Comparison of ENCODE assay signal across 24 cellular contexts in the genomic region with DNA sequence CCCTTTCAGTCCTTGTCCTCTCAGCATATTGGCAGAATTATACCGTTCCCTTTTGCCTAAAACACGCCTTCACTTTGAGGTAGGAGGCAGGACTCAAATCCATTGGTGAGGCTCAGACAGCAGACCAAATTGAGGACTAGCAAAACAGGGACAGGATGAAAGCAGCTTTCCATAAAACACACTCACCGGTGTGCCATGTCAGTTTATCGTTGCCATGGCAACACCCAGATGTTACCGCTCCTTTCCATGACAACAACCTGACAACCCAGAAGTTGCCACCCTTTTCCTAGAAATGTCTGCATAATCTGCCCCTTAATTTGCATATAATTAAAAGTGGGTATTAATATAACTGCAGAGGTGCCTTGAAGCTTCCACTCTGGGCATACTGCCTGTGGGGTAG.
"Had no signal": no experiment of that assay in that cellular context is flagged by ENCODE, and none has a peak within 500 bp of the region (broad histone marks: within the 10 kb centered on the region; RNA-seq: fewer than 3 reads in every experiment).

No MANE protein-coding gene starts in this region.

- H3K36me3 Mint-ChIP-seq: activated naive CD8-positive, alpha-beta T cell; stimulated activated effector memory CD8-positive, alpha-beta T cell treated with anti-CD3 and anti-CD28 coated beads, Interleukin-12 subunit alpha, Interleukin-12 subunit beta, amount 100 ng/mL, for 72 hours had no signal

- H3K27ac Mint-ChIP-seq: activated CD4-positive, alpha-beta T cell treated with anti-CD3 and anti-CD28 coated beads for 36 hours; activated naive CD8-positive, alpha-beta T cell; nephron; progenitor cell of endocrine pancreas; stimulated activated effector memory CD8-positive, alpha-beta T cell treated with anti-CD3 and anti-CD28 coated beads, Interleukin-12 subunit alpha, Interleukin-12 subunit beta, amount 100 ng/mL, for 72 hours; stimulated activated naive CD8-positive, alpha-beta T cell treated with anti-CD3 and anti-CD28 coated beads, Interleukin-15, Interleukin-2, amounts not matched to agents 100 ng/mL and 50 ng/mL, for 24 hours had no signal

- H3K4me1 ChIP-seq: uterus had no signal

- H3K27ac ChIP-seq: ovary, skin epidermis, thoracic aorta, uterus had no signal

- ATAC-seq: activated CD4-positive, alpha-beta T cell treated with anti-CD3 and anti-CD28 coated beads for 36 hours; left ventricle myocardium superior; sciatic nerve; stimulated activated effector memory CD8-positive, alpha-beta T cell treated with anti-CD3 and anti-CD28 coated beads, Interleukin-12 subunit alpha, Interleukin-12 subunit beta, amount 100 ng/mL, for 72 hours had no signal

- H3K27me3 ChIP-seq: ovary, uterus had no signal

- H3K4me3 Mint-ChIP-seq: activated CD4-positive, alpha-beta T cell treated with anti-CD3 and anti-CD28 coated beads for 36 hours; activated naive CD8-positive, alpha-beta T cell; central memory CD8-positive, alpha-beta T cell; nephron; stimulated activated effector memory CD8-positive, alpha-beta T cell treated with anti-CD3 and anti-CD28 coated beads, Interleukin-12 subunit alpha, Interleukin-12 subunit beta, amount 100 ng/mL, for 72 hours; stimulated activated naive CD8-positive, alpha-beta T cell treated with anti-CD3 and anti-CD28 coated beads, Interleukin-15, Interleukin-2, amounts not matched to agents 100 ng/mL and 50 ng/mL, for 24 hours had no signal

- H3K4me3 ChIP-seq: ovary, skin epidermis, thoracic aorta, uterus had no signal

- H3K27me3 Mint-ChIP-seq: activated CD4-positive, alpha-beta T cell treated with anti-CD3 and anti-CD28 coated beads for 36 hours; activated naive CD8-positive, alpha-beta T cell; central memory CD8-positive, alpha-beta T cell; progenitor cell of endocrine pancreas; stimulated activated naive CD8-positive, alpha-beta T cell treated with anti-CD3 and anti-CD28 coated beads, Interleukin-15, Interleukin-2, amounts not matched to agents 100 ng/mL and 50 ng/mL, for 24 hours had no signal

- H3K4me1 Mint-ChIP-seq: activated CD4-positive, alpha-beta T cell treated with anti-CD3 and anti-CD28 coated beads for 36 hours; central memory CD8-positive, alpha-beta T cell; nephron; stimulated activated effector memory CD8-positive, alpha-beta T cell treated with anti-CD3 and anti-CD28 coated beads, Interleukin-12 subunit alpha, Interleukin-12 subunit beta, amount 100 ng/mL, for 72 hours had no signal

- H3K9me3 ChIP-seq: ovary, thoracic aorta, uterus had no signal

- H3K9me3 Mint-ChIP-seq: nephron had no signal

- DNase-seq: activated CD4-positive, alpha-beta T cell treated with anti-CD3 and anti-CD28 coated beads for 36 hours; activated CD4-positive, alpha-beta T cell treated with anti-CD3 and anti-CD28 coated beads, Interleukin-2, amount 50 U/mL, for 4 hours; activated CD4-positive, CD25-positive, alpha-beta regulatory T cell; activated effector memory CD4-positive, alpha-beta T cell treated with Interleukin-2 at 50 U/mL for 16 hours; activated naive CD4-positive, alpha-beta T cell treated with Interleukin-2 at 50 U/mL for 16 hours; anterior cingulate cortex; effector memory CD4-positive, alpha-beta T cell; glutamatergic neuron; islet precursor cell; left ventricle myocardium superior; ovary; stimulated activated CD4-positive, alpha-beta T cell treated with anti-CD3 and anti-CD28 coated beads, Interleukin-12 subunit alpha, Interleukin-12 subunit beta, amount 100 ng/mL, for 4 hours; stimulated activated CD4-positive, alpha-beta T cell treated with anti-CD3 and anti-CD28 coated beads, Interleukin-4, amount 100 ng/mL, for 24 hours; trophoblast cell; uterus had no signal

- H3K36me3 ChIP-seq: ovary, thoracic aorta, uterus had no signal
